Comparison of ENCODE assay signal across 11 cellular contexts in genomic region chr2:85549826-85550225, GRCh38. TPM values are rescaled to one million over a fixed set of nuclear protein-coding genes. Genes with fewer than 3 reads are reported as not detected.
DNase-seq lines count a peak whose midpoint lies in the region; ATAC-seq and TF ChIP-seq lines count a peak whose summit lies in the region.
"Had no signal": no experiment of that assay in that cellular context is flagged by ENCODE, and none has a peak within 500 bp of the region (broad histone marks: within the 10 kb centered on the region; RNA-seq: fewer than 3 reads in every experiment).

No MANE protein-coding gene starts in this region.

- no peak overlapping the region for H2AFZ ChIP-seq in osteoblast (ENCODE audit: low read length)

- peak; percentile 94 for DNase-seq in EH (ENCODE audit: low read depth)
- DNase-seq in RPMI7951 (ENCODE audit: low read depth): peak; percentile 96
- DNase-seq in epithelial cell of esophagus (ENCODE audit: low read depth): peak; percentile 44
- DNase-seq in osteoblast (ENCODE audit: insufficient read length, low spot score, missing footprints): peak; percentile 87
- no peak for DNase-seq in MV-4-11 (lab: John Stamatoyannopoulos, UW)
- no peak for DNase-seq in progenitor cell of endocrine pancreas (ENCODE audit: low spot score, unreplicated experiment)
- no peak for DNase-seq in upper lobe of right lung
- DNase-seq in NOMO-1 (lab: John Stamatoyannopoulos, UW; ENCODE audit: unreplicated experiment in 2 of 2): no peak
- DNase-seq: activated CD4-positive, alpha-beta T cell treated with anti-CD3 and anti-CD28 coated beads for 1 hour; NK-92 treated with Interleukin-12 subunit alpha and Interleukin-12 subunit beta, amount 100 ng/mL, for 24 hours; retina had no signal

- peaks cover 55% of the 10 kb centered on the region for H3K36me3 ChIP-seq in osteoblast (ENCODE audit: insufficient read depth, low read length)
- H3K36me3 ChIP-seq in upper lobe of right lung: peaks cover 97% of the 10 kb centered on the region

- H3K4me1 Mint-ChIP-seq in progenitor cell of endocrine pancreas (ENCODE audit: low read depth): peaks cover 2% of the 10 kb centered on the region

- TF ChIP-seq CTCF in epithelial cell of esophagus (IDR thresholded peaks at IDR 0.05; ENCODE audit: insufficient read depth, low read depth, low read length, missing control alignments) (no peak), osteoblast (IDR thresholded peaks at IDR 0.05; ENCODE audit: extremely low read depth, low read depth, low read length) (no peak), progenitor cell of endocrine pancreas (IDR thresholded peaks at IDR 0.05; ENCODE audit: unreplicated experiment) (no peak), upper lobe of right lung (IDR thresholded peaks at IDR 0.05) (no peak)

- no peak overlapping the region for H3K27ac Mint-ChIP-seq in progenitor cell of endocrine pancreas

- H3K36me3 Mint-ChIP-seq in progenitor cell of endocrine pancreas (ENCODE audit: insufficient read depth): peaks cover 18% of the 10 kb centered on the region

- H3K27ac ChIP-seq in osteoblast (ENCODE audit: low read depth, low read length) (peak overlapping the region; percentile 50), upper lobe of right lung (no peak overlapping the region)

- no peak for ATAC-seq in upper lobe of right lung

- H4K20me1 ChIP-seq in osteoblast (ENCODE audit: insufficient read depth, low read length): no peaks in the 10 kb centered on the region

- no peaks in the 10 kb centered on the region for H3K9me3 Mint-ChIP-seq in progenitor cell of endocrine pancreas (ENCODE audit: low read depth)

- no peaks in the 10 kb centered on the region for H3K9me3 ChIP-seq in osteoblast (ENCODE audit: low read depth, low read length)
- no peaks in the 10 kb centered on the region for H3K9me3 ChIP-seq in upper lobe of right lung

- H3K4me2 ChIP-seq in osteoblast (ENCODE audit: insufficient read depth, low read length): peak overlapping the region; percentile 5

- no peak overlapping the region for H3K4me3 ChIP-seq in epithelial cell of esophagus (ENCODE audit: low read length)
- no peak overlapping the region for H3K4me3 ChIP-seq in osteoblast (ENCODE audit: insufficient read depth, low read length)
- no peak overlapping the region for H3K4me3 ChIP-seq in upper lobe of right lung

- no peaks in the 10 kb centered on the region for H3K79me2 ChIP-seq in osteoblast (ENCODE audit: insufficient read depth, low read length)

- H3K4me1 ChIP-seq in osteoblast (ENCODE audit: insufficient read depth, low read length): peaks cover 18% of the 10 kb centered on the region
- H3K4me1 ChIP-seq in upper lobe of right lung: peaks cover 5% of the 10 kb centered on the region

- H3K4me3 Mint-ChIP-seq in progenitor cell of endocrine pancreas (ENCODE audit: low read depth): no peak overlapping the region

- H3K27me3 ChIP-seq in osteoblast (ENCODE audit: insufficient read depth, low read length) (no peaks in the 10 kb centered on the region), upper lobe of right lung (no peaks in the 10 kb centered on the region)

- H3K27me3 Mint-ChIP-seq in progenitor cell of endocrine pancreas: no peaks in the 10 kb centered on the region

- intact Hi-C loops in upper lobe of right lung (cut with DNase I): no loop called here

RNA-seq across cellular contexts. Expression of gene MAT2A, which starts 10.9 kb away (rescaled TPM):
- total RNA-seq in RPMI7951 (2014; rRNA removed; shearing (Covaris generic)): 52.0 and 61.4 TPM in 2 replicates
- 124 and 142 TPM in 2 replicates for total RNA-seq in osteoblast
- 281 and 304 TPM in 2 replicates for total RNA-seq in progenitor cell of endocrine pancreas
- total RNA-seq in upper lobe of right lung: 212 TPM

RNA-seq across cellular contexts. Expression of gene GGCX, which starts 11.5 kb away (rescaled TPM):
- 52.4 and 59.3 TPM in 2 replicates for total RNA-seq in RPMI7951 (2014; rRNA removed; shearing (Covaris generic))
- total RNA-seq in osteoblast (40.9 and 52.5 TPM in 2 replicates), progenitor cell of endocrine pancreas (69.2 TPM in 2 replicates), upper lobe of right lung (73.2 TPM)

RNA-seq across cellular contexts. Expression of gene VAMP8, which starts 27.6 kb away (rescaled TPM):
- total RNA-seq in RPMI7951 (2014; rRNA removed; shearing (Covaris generic)): 25.0 and 27.6 TPM in 2 replicates
- total RNA-seq in osteoblast (2.1 and 2.5 TPM in 2 replicates), progenitor cell of endocrine pancreas (71.3 and 76.0 TPM in 2 replicates), upper lobe of right lung (235 TPM)

RNA-seq across cellular contexts. Expression of gene VAMP5, which starts 34.4 kb away (rescaled TPM):
- total RNA-seq in RPMI7951 (2014; rRNA removed; shearing (Covaris generic)): 25.7 and 33.6 TPM in 2 replicates
- total RNA-seq in osteoblast (21.8 and 27.1 TPM in 2 replicates), progenitor cell of endocrine pancreas (4.2 TPM in 2 replicates), upper lobe of right lung (84.8 TPM)

RNA-seq across cellular contexts. Expression of gene RNF181, which starts 45.7 kb away (rescaled TPM):
- total RNA-seq in RPMI7951 (2014; rRNA removed; shearing (Covaris generic)): 359 and 388 TPM in 2 replicates
- total RNA-seq in osteoblast (124 and 146 TPM in 2 replicates), progenitor cell of endocrine pancreas (82.3 and 85.7 TPM in 2 replicates), upper lobe of right lung (85.9 TPM)

Comparison
In these comparisons a context has a peak if more than half of its experiments do, and no peak if none do; other contexts are left out.
1. DNase-seq: peak in EH (single experiment), RPMI7951 (single experiment), epithelial cell of esophagus (single experiment) and osteoblast (single experiment); none in MV-4-11 (single experiment), progenitor cell of endocrine pancreas (single experiment), upper lobe of right lung (single experiment) and NOMO-1 (0 of 2).